ENCODE assay signal across 14 cellular contexts in the genomic region with DNA sequence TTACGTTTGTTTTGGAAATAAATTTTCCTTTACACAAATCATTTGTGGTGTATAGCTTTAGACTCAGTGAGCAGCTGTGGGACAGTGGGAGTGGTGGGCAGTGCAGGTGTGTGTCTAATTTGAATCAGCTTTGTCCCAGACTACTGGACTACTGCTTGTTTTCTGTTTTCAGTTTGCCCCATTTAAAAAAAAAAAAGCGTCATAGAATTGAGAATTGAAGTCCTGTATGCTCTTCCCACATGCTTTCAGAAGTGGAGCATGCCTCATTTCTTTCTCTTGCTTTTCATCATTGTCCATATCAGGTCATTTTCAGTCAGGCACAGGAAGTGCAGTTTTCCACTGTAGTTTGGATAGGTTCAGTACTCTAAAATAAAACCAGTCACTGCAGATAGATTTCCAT.
DNase-seq lines count a peak whose midpoint lies in the region; ATAC-seq and TF ChIP-seq lines count a peak whose summit lies in the region.
"Had no signal": no experiment of that assay in that cellular context is flagged by ENCODE, and none has a peak within 500 bp of the region (broad histone marks: within the 10 kb centered on the region; RNA-seq: fewer than 3 reads in every experiment).

No MANE protein-coding gene starts in this region.

- no peak overlapping the region for H2AFZ ChIP-seq in OCI-LY7 (ENCODE audit: low read length)

- CTCF ChIA-PET in OCI-LY7 (lab: Charles Lee; ENCODE audit: unreplicated experiment) = no interaction called here
- CTCF ChIA-PET in activated CD8-positive, alpha-beta memory T cell treated with anti-CD3 and anti-CD28 coated beads, Interleukin-2, amount 10 ng/mL, durations not matched to agents 7 days and 5 days (lab: Charles Lee) = interaction anchor here (1.2 to 1.5 kb wide), 2 partner anchors 22 to 147 kb away, joined by 3 to 4 read pairs; no protein-coding TSS in a partner anchor

- no peak overlapping the region for H3K4me3 ChIP-seq in OCI-LY7 (ENCODE audit: low read depth, low read length, poor library complexity, severe bottlenecking)
- H3K4me3 ChIP-seq: lower lobe of right lung, SJCRH30, testis had no signal

- no peak overlapping the region for H3K4me3 Mint-ChIP-seq in activated CD8-positive, alpha-beta memory T cell treated with anti-CD3 and anti-CD28 coated beads, Interleukin-2, amount 10 ng/mL, durations not matched to agents 7 days and 5 days
- H3K4me3 Mint-ChIP-seq: endodermal cell had no signal

- TF ChIP-seq CTCF in OCI-LY7 (conservative IDR thresholded peaks at IDR 0.05; ENCODE audit: low read length) = no peak

- intact Hi-C loops in OCI-LY7 (cut with micrococcal nuclease; ENCODE audit: unreplicated experiment) = no loop called here

- H3K27me3 Mint-ChIP-seq in activated CD8-positive, alpha-beta memory T cell treated with anti-CD3 and anti-CD28 coated beads, Interleukin-2, amount 10 ng/mL, durations not matched to agents 7 days and 5 days = no peaks in the 10 kb centered on the region

- H3K9me3 Mint-ChIP-seq in activated CD8-positive, alpha-beta memory T cell treated with anti-CD3 and anti-CD28 coated beads, Interleukin-2, amount 10 ng/mL, durations not matched to agents 7 days and 5 days (ENCODE audit: low read depth) = no peaks in the 10 kb centered on the region
- H3K9me3 Mint-ChIP-seq: endodermal cell had no signal

- H3K9me2 ChIP-seq in OCI-LY7 (ENCODE audit: insufficient read depth, low read length) = no peaks in the 10 kb centered on the region

- no peak overlapping the region for H3K27ac Mint-ChIP-seq in activated CD8-positive, alpha-beta memory T cell treated with anti-CD3 and anti-CD28 coated beads, Interleukin-2, amount 10 ng/mL, durations not matched to agents 7 days and 5 days
- H3K27ac Mint-ChIP-seq: endodermal cell had no signal

- H3K36me3 ChIP-seq in OCI-LY7 (ENCODE audit: insufficient read depth, low read length) = peaks cover 90% of the 10 kb centered on the region

- H3K4me2 ChIP-seq in OCI-LY7 (ENCODE audit: low read length) = peak overlapping the region; percentile 41; the same call in 1 of the 2 replicates

- H3K27ac ChIP-seq in OCI-LY7 (ENCODE audit: low read depth, low read length, poor library complexity, severe bottlenecking) = peak overlapping the region; percentile 53
- H3K27ac ChIP-seq: lower lobe of right lung, SJCRH30, testis had no signal

- no TSS peak for BruUV-seq in OCI-LY7 (replicated peaks; lab: Mats Ljungman, UMichigan)

- peaks cover 50% of the 10 kb centered on the region for H3K36me3 Mint-ChIP-seq in activated CD8-positive, alpha-beta memory T cell treated with anti-CD3 and anti-CD28 coated beads, Interleukin-2, amount 10 ng/mL, durations not matched to agents 7 days and 5 days

- peaks cover 29% of the 10 kb centered on the region for H4K20me1 ChIP-seq in OCI-LY7 (ENCODE audit: insufficient read depth, low read length)

- DNase-seq in OCI-LY7 (ENCODE audit: low spot score) = peak; percentile 33
- no peak for DNase-seq in DMS114 treated with DMSO at 0.1 percent for 48 hours (lab: John Stamatoyannopoulos, UW; ENCODE audit: unreplicated experiment)
- DNase-seq in activated CD8-positive, alpha-beta memory T cell treated with anti-CD3 and anti-CD28 coated beads, Interleukin-2, amount 10 ng/mL, durations not matched to agents 7 days and 5 days = no peak
- DNase-seq in SIG-M5 (lab: John Stamatoyannopoulos, UW) = no peak
- DNase-seq: endodermal cell, head of caudate nucleus, lower lobe of right lung, NCI-H446, SJCRH30, testis had no signal

- peaks cover 41% of the 10 kb centered on the region for H3K4me1 Mint-ChIP-seq in activated CD8-positive, alpha-beta memory T cell treated with anti-CD3 and anti-CD28 coated beads, Interleukin-2, amount 10 ng/mL, durations not matched to agents 7 days and 5 days

- H3K79me2 ChIP-seq in OCI-LY7 (ENCODE audit: insufficient read depth, low read depth, low read length) = peaks cover 55% of the 10 kb centered on the region

- H3K9me3 ChIP-seq in OCI-LY7 (ENCODE audit: low read length) = no peaks in the 10 kb centered on the region
- H3K9me3 ChIP-seq: lower lobe of right lung, SJCRH30, testis had no signal

- ATAC-seq in GM18858 (IDR thresholded peaks at IDR 0.05; ENCODE audit: unreplicated experiment) = peak; percentile 54
- peak; percentile 57 for ATAC-seq in GM19467 (IDR thresholded peaks at IDR 0.05; ENCODE audit: unreplicated experiment)
- peak; percentile 64 for ATAC-seq in HG02938 (IDR thresholded peaks at IDR 0.05; ENCODE audit: unreplicated experiment)
- no peak for ATAC-seq in HG02981 (IDR thresholded peaks at IDR 0.05; ENCODE audit: unreplicated experiment)
- no peak for ATAC-seq in activated CD8-positive, alpha-beta memory T cell treated with anti-CD3 and anti-CD28 coated beads, Interleukin-2, amount 10 ng/mL, durations not matched to agents 7 days and 5 days
- ATAC-seq: lower lobe of right lung had no signal

- POLR2A ChIA-PET in OCI-LY7 (lab: Charles Lee) = interaction anchor here (0.6 to 1.7 kb wide), 4 partner anchors 9 to 149 kb away, joined by 3 to 5 read pairs (median 3); no protein-coding TSS in a partner anchor

- H3K4me1 ChIP-seq in OCI-LY7 (ENCODE audit: insufficient read depth, low read length, poor library complexity, severe bottlenecking) = peaks cover 68% of the 10 kb centered on the region
- H3K4me1 ChIP-seq: SJCRH30 had no signal

Comparison
In these comparisons a context has a peak if more than half of its experiments do, and no peak if none do; other contexts are left out.
1. ATAC-seq: peak in GM18858 (single experiment), GM19467 (single experiment) and HG02938 (single experiment); none in HG02981 (single experiment) and activated CD8-positive, alpha-beta memory T cell treated with anti-CD3 and anti-CD28 coated beads, Interleukin-2, amount 10 ng/mL, durations not matched to agents 7 days and 5 days (single experiment).